In genomic region chr2:151338115-151338514, GRCh38 we compare ENCODE assay signal across 12 cellular contexts. TPM values are rescaled to one million over a fixed set of nuclear protein-coding genes. Genes with fewer than 3 reads are reported as not detected.
"Had no signal": no experiment of that assay in that cellular context is flagged by ENCODE, and none has a peak within 500 bp of the region (broad histone marks: within the 10 kb centered on the region; RNA-seq: fewer than 3 reads in every experiment).

No MANE protein-coding gene starts in this region.

- DNase-seq: activated CD4-positive, alpha-beta memory T cell treated with anti-CD3 and anti-CD28 coated beads, Interleukin-2, amount 10 ng/mL, durations not matched to agents 7 days and 5 days; activated T-cell treated with anti-CD3 and anti-CD28 coated beads, Interleukin-2, amount 50 U/mL, for 48 hours; cortex of kidney; effector memory CD4-positive, alpha-beta T cell; left cardiac atrium; naive thymus-derived CD4-positive, alpha-beta T cell; retina; T-helper 9 cell; thyroid gland had no signal

- H3K4me3 ChIP-seq: lung, thyroid gland had no signal

- H3K27me3 ChIP-seq: thyroid gland had no signal

- FAIRE-seq: urothelium cell line had no signal

- ATAC-seq: left cardiac atrium; stimulated activated effector memory CD8-positive, alpha-beta T cell treated with anti-CD3 and anti-CD28 coated beads, Interleukin-12 subunit alpha, Interleukin-12 subunit beta, amount 100 ng/mL, for 72 hours had no signal

- H3K36me3 ChIP-seq: thyroid gland had no signal

- H3K9me3 ChIP-seq: thyroid gland had no signal

- H3K27ac ChIP-seq: thyroid gland had no signal

RNA-seq across cellular contexts. Expression of gene TNFAIP6, which starts 19.3 kb away (rescaled TPM):
- total RNA-seq: activated CD4-positive, alpha-beta memory T cell treated with anti-CD3 and anti-CD28 coated beads, Interleukin-2, amount 10 ng/mL, durations not matched to agents 7 days and 5 days had no signal
- polyA plus RNA-seq: naive thymus-derived CD4-positive, alpha-beta T cell had no signal
